24 cellular contexts compared by ENCODE assay signal in genomic region chr18:76685860-76686259, GRCh38.
"Had no signal": no experiment of that assay in that cellular context is flagged by ENCODE, and none has a peak within 500 bp of the region (broad histone marks: within the 10 kb centered on the region; RNA-seq: fewer than 3 reads in every experiment).

No MANE protein-coding gene starts in this region.

- H3K9me3 Mint-ChIP-seq: natural killer cell; stimulated activated effector memory CD8-positive, alpha-beta T cell treated with anti-CD3 and anti-CD28 coated beads, Interleukin-12 subunit alpha, Interleukin-12 subunit beta, amount 100 ng/mL, for 72 hours; type B pancreatic cell had no signal

- H3K9me3 ChIP-seq: gastrocnemius medialis, heart left ventricle, left ventricle myocardium inferior, lower lobe of right lung, neutrophil, right atrium auricular region, testis, tibial artery had no signal

- DNase-seq: dorsolateral prefrontal cortex; effector CD4-positive, alpha-beta T cell; endodermal cell; foreskin fibroblast; gastrocnemius medialis; heart left ventricle; left colon; left ventricle myocardium inferior; lower lobe of right lung; natural killer cell; stimulated activated CD4-positive, alpha-beta T cell treated with anti-CD3 and anti-CD28 coated beads, Interleukin-12 subunit alpha, Interleukin-12 subunit beta, amount 100 ng/mL, for 4 hours; stimulated activated CD4-positive, alpha-beta T cell treated with anti-CD3 and anti-CD28 coated beads, Interleukin-2, amount 100 ng/mL, for 24 hours; stimulated activated CD4-positive, alpha-beta T cell treated with anti-CD3 and anti-CD28 coated beads, Interleukin-4, amount 100 ng/mL, for 24 hours; stimulated activated naive CD8-positive, alpha-beta T cell treated with anti-CD3 and anti-CD28 coated beads, Interleukin-15, Interleukin-2, amounts not matched to agents 100 U/mL and 50 U/mL, for 24 hours; testis; tibial artery had no signal

- H3K36me3 Mint-ChIP-seq: natural killer cell; stimulated activated effector memory CD8-positive, alpha-beta T cell treated with anti-CD3 and anti-CD28 coated beads, Interleukin-12 subunit alpha, Interleukin-12 subunit beta, amount 100 ng/mL, for 72 hours; type B pancreatic cell had no signal

- H3K4me1 ChIP-seq: tibial artery had no signal

- H3K27ac ChIP-seq: dorsolateral prefrontal cortex, gastrocnemius medialis, lower lobe of right lung, neutrophil, parathyroid adenoma, tibial artery had no signal

- H3K4me3 ChIP-seq: dorsolateral prefrontal cortex, gastrocnemius medialis, heart left ventricle, hepatocyte, left ventricle myocardium inferior, lower lobe of right lung, right atrium auricular region, smooth muscle cell, testis, tibial artery had no signal

- H3K4me3 Mint-ChIP-seq: endodermal cell, type B pancreatic cell had no signal

- H3K36me3 ChIP-seq: gastrocnemius medialis, heart left ventricle, left ventricle myocardium inferior, lower lobe of right lung, neutrophil, right atrium auricular region, tibial artery had no signal

- ATAC-seq: gastrocnemius medialis; natural killer cell; stimulated activated effector memory CD8-positive, alpha-beta T cell treated with anti-CD3 and anti-CD28 coated beads, Interleukin-12 subunit alpha, Interleukin-12 subunit beta, amount 100 ng/mL, for 72 hours had no signal

- H3K27me3 ChIP-seq: hepatocyte, right atrium auricular region, testis had no signal

- H3K27ac Mint-ChIP-seq: endodermal cell; progenitor cell of endocrine pancreas; stimulated activated effector memory CD8-positive, alpha-beta T cell treated with anti-CD3 and anti-CD28 coated beads, Interleukin-12 subunit alpha, Interleukin-12 subunit beta, amount 100 ng/mL, for 72 hours had no signal
